In genomic region chr3:120682095-120682681, GRCh38 we compare ENCODE assay signal across 1 cellular context.
TF ChIP-seq lines count a peak whose summit lies in the region.

Gene HGD (minus strand): TSS chr3:120682239. CDS start chr3:120682111, 128 bp downstream.

TF ChIP-seq in GM23338, 12 proteins besides CTCF, POLR2A, EP300 and RAD21 (continued from another document):
- TF ChIP-seq, protein P1, sequence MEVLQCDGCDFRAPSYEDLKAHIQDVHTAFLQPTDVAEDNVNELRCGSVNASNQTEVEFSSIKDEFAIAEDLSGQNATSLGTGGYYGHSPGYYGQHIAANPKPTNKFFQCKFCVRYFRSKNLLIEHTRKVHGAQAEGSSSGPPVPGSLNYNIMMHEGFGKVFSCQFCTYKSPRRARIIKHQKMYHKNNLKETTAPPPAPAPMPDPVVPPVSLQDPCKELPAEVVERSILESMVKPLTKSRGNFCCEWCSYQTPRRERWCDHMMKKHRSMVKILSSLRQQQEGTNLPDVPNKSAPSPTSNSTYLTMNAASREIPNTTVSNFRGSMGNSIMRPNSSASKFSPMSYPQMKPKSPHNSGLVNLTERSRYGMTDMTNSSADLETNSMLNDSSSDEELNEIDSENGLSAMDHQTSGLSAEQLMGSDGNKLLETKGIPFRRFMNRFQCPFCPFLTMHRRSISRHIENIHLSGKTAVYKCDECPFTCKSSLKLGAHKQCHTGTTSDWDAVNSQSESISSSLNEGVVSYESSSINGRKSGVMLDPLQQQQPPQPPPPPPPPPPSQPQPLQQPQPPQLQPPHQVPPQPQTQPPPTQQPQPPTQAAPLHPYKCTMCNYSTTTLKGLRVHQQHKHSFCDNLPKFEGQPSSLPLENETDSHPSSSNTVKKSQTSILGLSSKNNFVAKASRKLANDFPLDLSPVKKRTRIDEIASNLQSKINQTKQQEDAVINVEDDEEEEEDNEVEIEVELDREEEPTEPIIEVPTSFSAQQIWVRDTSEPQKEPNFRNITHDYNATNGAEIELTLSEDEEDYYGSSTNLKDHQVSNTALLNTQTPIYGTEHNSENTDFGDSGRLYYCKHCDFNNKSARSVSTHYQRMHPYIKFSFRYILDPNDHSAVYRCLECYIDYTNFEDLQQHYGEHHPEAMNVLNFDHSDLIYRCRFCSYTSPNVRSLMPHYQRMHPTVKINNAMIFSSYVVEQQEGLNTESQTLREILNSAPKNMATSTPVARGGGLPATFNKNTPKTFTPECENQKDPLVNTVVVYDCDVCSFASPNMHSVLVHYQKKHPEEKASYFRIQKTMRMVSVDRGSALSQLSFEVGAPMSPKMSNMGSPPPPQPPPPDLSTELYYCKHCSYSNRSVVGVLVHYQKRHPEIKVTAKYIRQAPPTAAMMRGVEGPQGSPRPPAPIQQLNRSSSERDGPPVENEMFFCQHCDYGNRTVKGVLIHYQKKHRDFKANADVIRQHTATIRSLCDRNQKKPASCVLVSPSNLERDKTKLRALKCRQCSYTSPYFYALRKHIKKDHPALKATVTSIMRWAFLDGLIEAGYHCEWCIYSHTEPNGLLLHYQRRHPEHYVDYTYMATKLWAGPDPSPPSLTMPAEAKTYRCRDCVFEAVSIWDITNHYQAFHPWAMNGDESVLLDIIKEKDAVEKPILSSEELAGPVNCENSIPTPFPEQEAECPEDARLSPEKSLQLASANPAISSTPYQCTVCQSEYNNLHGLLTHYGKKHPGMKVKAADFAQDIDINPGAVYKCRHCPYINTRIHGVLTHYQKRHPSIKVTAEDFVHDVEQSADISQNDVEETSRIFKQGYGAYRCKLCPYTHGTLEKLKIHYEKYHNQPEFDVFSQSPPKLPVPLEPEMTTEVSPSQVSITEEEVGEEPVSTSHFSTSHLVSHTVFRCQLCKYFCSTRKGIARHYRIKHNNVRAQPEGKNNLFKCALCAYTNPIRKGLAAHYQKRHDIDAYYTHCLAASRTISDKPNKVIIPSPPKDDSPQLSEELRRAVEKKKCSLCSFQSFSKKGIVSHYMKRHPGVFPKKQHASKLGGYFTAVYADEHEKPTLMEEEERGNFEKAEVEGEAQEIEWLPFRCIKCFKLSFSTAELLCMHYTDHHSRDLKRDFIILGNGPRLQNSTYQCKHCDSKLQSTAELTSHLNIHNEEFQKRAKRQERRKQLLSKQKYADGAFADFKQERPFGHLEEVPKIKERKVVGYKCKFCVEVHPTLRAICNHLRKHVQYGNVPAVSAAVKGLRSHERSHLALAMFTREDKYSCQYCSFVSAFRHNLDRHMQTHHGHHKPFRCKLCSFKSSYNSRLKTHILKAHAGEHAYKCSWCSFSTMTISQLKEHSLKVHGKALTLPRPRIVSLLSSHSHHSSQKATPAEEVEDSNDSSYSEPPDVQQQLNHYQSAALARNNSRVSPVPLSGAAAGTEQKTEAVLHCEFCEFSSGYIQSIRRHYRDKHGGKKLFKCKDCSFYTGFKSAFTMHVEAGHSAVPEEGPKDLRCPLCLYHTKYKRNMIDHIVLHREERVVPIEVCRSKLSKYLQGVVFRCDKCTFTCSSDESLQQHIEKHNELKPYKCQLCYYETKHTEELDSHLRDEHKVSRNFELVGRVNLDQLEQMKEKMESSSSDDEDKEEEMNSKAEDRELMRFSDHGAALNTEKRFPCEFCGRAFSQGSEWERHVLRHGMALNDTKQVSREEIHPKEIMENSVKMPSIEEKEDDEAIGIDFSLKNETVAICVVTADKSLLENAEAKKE (CRISPR knock-in tag; IDR thresholded peaks at IDR 0.05), result no peak
